8 cellular contexts compared by ENCODE assay signal in genomic region chr3:161035711-161036110, GRCh38.
A peak's percentile ranks its signal among the peaks of the same experiment; 100 is the strongest.
DNase-seq lines count a peak whose midpoint lies in the region; ATAC-seq and TF ChIP-seq lines count a peak whose summit lies in the region.

No MANE protein-coding gene starts in this region.

- H3K36me3 ChIP-seq in fibroblast of lung (ENCODE audit: control insufficient read depth, insufficient read depth, low read length) = no peaks in the 10 kb centered on the region

- no peaks in the 10 kb centered on the region for H3K9me3 ChIP-seq in fibroblast of lung (ENCODE audit: control insufficient read depth, insufficient read depth, low read depth, low read length)

- ATAC-seq in HG03378 (IDR thresholded peaks at IDR 0.05; ENCODE audit: unreplicated experiment) = peak; percentile 41
- peak; percentile 58 for ATAC-seq in sciatic nerve
- no peak for ATAC-seq in GM21529 (IDR thresholded peaks at IDR 0.05; ENCODE audit: unreplicated experiment)
- ATAC-seq in GM21576 (IDR thresholded peaks at IDR 0.05; ENCODE audit: unreplicated experiment) = no peak

- H3K79me2 ChIP-seq in fibroblast of lung (ENCODE audit: control insufficient read depth, insufficient read depth, low read length) = no peaks in the 10 kb centered on the region

- intact Hi-C loops in sciatic nerve (cut with DNase I) = no loop called here

- no peaks in the 10 kb centered on the region for H3K27me3 ChIP-seq in fibroblast of lung (ENCODE audit: control insufficient read depth, insufficient read depth, low read length)

- H3K27ac ChIP-seq in fibroblast of lung (ENCODE audit: insufficient read depth, low read length) = no peak overlapping the region

- no peaks in the 10 kb centered on the region for H3K4me1 ChIP-seq in fibroblast of lung (ENCODE audit: control insufficient read depth, extremely low read depth, insufficient read depth, low read length)

- H3K9ac ChIP-seq in fibroblast of lung (ENCODE audit: insufficient read depth, low read length) = no peak overlapping the region

- no peaks in the 10 kb centered on the region for H4K20me1 ChIP-seq in fibroblast of lung (ENCODE audit: control insufficient read depth, extremely low read depth, insufficient read depth, low read length)

- H2AFZ ChIP-seq in fibroblast of lung (ENCODE audit: low read length) = no peak overlapping the region

- TF ChIP-seq CTCF in fibroblast of lung (conservative IDR thresholded peaks at IDR 0.05 in 1 of 2, IDR thresholded peaks at IDR 0.05 in 1 of 2; ENCODE audit: low read depth in 1 of 2, low read length in 2 of 2) = no peak

- DNase-seq in SKM-1 (lab: John Stamatoyannopoulos, UW; ENCODE audit: unreplicated experiment) (peak; percentile 89), fibroblast of lung (ENCODE audit: low read depth in 2 of 2) (peak; percentile 66 to 97), sciatic nerve (ENCODE audit: low spot score) (no peak), DMS153 (lab: John Stamatoyannopoulos, UW) (no peak), NCI-H1105 treated with DMSO at 0.1 percent for 48 hours (lab: John Stamatoyannopoulos, UW) (no peak)

- no peak overlapping the region for H3K4me3 ChIP-seq in fibroblast of lung (replicated peaks in 1 of 4; ENCODE audit: control extremely low read depth in 1 of 4, insufficient read depth in 1 of 4, low read depth in 3 of 4, low read length in 4 of 4)

- no peak overlapping the region for H3K4me2 ChIP-seq in fibroblast of lung (ENCODE audit: extremely low read depth, insufficient read depth, low read length)

Comparison
In these comparisons a context has a peak if more than half of its experiments do, and no peak if none do; other contexts are left out.
1. ATAC-seq: peak in HG03378 (single experiment) and sciatic nerve (single experiment); none in GM21529 (single experiment) and GM21576 (single experiment).
2. DNase-seq: peak in SKM-1 (single experiment) and fibroblast of lung (2 of 2); none in sciatic nerve (single experiment), DMS153 (single experiment) and NCI-H1105 treated with DMSO at 0.1 percent for 48 hours (single experiment).